In genomic region chr1:38297246-38297645, GRCh38 we compare ENCODE assay signal across 33 cellular contexts.
"Had no signal": no experiment of that assay in that cellular context is flagged by ENCODE, and none has a peak within 500 bp of the region (broad histone marks: within the 10 kb centered on the region; RNA-seq: fewer than 3 reads in every experiment).

No MANE protein-coding gene starts in this region.

- ATAC-seq: activated CD8-positive, alpha-beta T cell treated with anti-CD3 and anti-CD28 coated beads for 36 hours; activated naive CD4-positive, alpha-beta T cell treated with anti-CD3 and anti-CD28 coated beads, Interleukin-2, amount 50 U/mL, for 72 hours; activated T-cell treated with anti-CD3 and anti-CD28 coated beads, Interleukin-2, amount 50 U/mL, for 4 hours; activated T-helper 17 cell treated with anti-CD3 and anti-CD28 coated beads, Interleukin-2, amount 50 U/mL, for 72 hours; body of pancreas had no signal

- H3K27ac ChIP-seq: adrenal gland, body of pancreas, brain microvascular endothelial cell, breast epithelium, VCaP had no signal

- DNase-seq: activated B cell treated with CpG ODN at 0.5 μM for 24 hours; activated CD4-positive, alpha-beta memory T cell treated with anti-CD3 and anti-CD28 coated beads for 36 hours; activated CD4-positive, alpha-beta T cell treated with anti-CD3 and anti-CD28 coated beads for 4 hours; activated CD4-positive, alpha-beta T cell treated with anti-CD3 and anti-CD28 coated beads, Interleukin-2, amount 10 ng/mL, durations not matched to agents 24 days and 14 days; activated CD4-positive, alpha-beta T cell treated with anti-CD3 and anti-CD28 coated beads, Interleukin-2, amount 50 U/mL, for 1 hour; activated CD4-positive, alpha-beta T cell treated with anti-CD3 and anti-CD28 coated beads, Interleukin-2, amount 50 U/mL, for 4 hours; activated CD4-positive, CD25-positive, alpha-beta regulatory T cell treated with anti-CD3 and anti-CD28 coated beads, Interleukin-2, amount 50 U/mL, for 72 hours; activated CD8-positive, alpha-beta memory T cell treated with anti-CD3 and anti-CD28 coated beads, Interleukin-2, amount 50 U/mL, for 4 hours; activated CD8-positive, alpha-beta T cell treated with anti-CD3 and anti-CD28 coated beads for 36 hours; activated effector memory CD4-positive, alpha-beta T cell treated with anti-CD3 and anti-CD28 coated beads, Interleukin-2, amount 50 U/mL, for 16 hours; activated gamma-delta T cell treated with Interleukin-2 at 50 U/mL for 16 hours; activated naive CD4-positive, alpha-beta T cell; activated naive CD4-positive, alpha-beta T cell treated with anti-CD3 and anti-CD28 coated beads for 36 hours; activated naive CD4-positive, alpha-beta T cell treated with anti-CD3 and anti-CD28 coated beads, Interleukin-2, amount 50 U/mL, for 16 hours; activated naive CD8-positive, alpha-beta T cell treated with anti-CD3 and anti-CD28 coated beads for 36 hours; activated T-cell treated with anti-CD3 and anti-CD28 coated beads for 4 hours; activated T-cell treated with anti-CD3 and anti-CD28 coated beads, Interleukin-2, amount 50 U/mL, for 1 hour; activated T-cell treated with anti-CD3 and anti-CD28 coated beads, Interleukin-2, amount 50 U/mL, for 4 hours; activated T-cell treated with anti-CD3 and anti-CD28 coated beads, Interleukin-2, amount 50 U/mL, for 72 hours; adrenal gland; amniotic stem cell; aorta; body of pancreas; brain microvascular endothelial cell; central memory CD4-positive, alpha-beta T cell; T-helper 2 cell; T-helper 9 cell had no signal

- FAIRE-seq: astrocyte, TTC549 had no signal

- H3K27me3 ChIP-seq: body of pancreas, breast epithelium had no signal

- H3K4me1 ChIP-seq: breast epithelium had no signal

- H3K9me3 ChIP-seq: adrenal gland, body of pancreas, breast epithelium had no signal

- H3K36me3 ChIP-seq: adrenal gland, brain microvascular endothelial cell, breast epithelium had no signal

- H3K4me3 ChIP-seq: adrenal gland, body of pancreas, breast epithelium had no signal
